ENCODE assay signal across 1 cellular context in the genomic region with DNA sequence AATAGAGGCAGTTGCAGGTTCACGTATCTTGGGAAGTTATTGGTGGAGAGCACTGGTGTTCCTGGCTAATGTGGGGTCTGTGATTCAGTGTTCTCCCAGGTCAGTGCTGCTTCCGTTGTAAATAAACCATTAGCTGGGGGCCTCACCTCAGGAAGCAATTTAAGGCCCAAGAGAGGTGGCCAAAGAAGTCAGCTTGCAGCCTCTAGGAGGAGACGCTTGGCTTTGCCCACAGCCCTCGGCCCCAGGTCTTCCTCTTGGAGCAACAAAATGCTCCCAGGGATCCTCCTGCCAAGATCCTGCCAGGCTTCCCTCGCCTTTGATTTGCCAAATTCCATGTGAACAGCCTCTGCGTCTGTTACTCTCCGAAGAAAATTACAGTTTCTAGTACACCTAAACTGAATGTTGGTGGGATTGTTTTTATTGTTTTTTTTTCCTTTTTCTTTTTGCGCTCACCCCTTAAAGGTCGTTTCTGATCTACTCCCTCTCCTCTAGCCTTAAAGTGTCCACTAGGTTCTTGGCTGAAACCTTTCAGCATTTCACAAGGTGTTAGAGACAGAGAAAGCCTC.
TF ChIP-seq lines count a peak whose summit lies in the region.

No MANE protein-coding gene starts in this region.

TF ChIP-seq in HepG2, 621 proteins besides CTCF, POLR2A, EP300 and RAD21 (continued from another document and continues in another):
- TF ChIP-seq, protein P1, sequence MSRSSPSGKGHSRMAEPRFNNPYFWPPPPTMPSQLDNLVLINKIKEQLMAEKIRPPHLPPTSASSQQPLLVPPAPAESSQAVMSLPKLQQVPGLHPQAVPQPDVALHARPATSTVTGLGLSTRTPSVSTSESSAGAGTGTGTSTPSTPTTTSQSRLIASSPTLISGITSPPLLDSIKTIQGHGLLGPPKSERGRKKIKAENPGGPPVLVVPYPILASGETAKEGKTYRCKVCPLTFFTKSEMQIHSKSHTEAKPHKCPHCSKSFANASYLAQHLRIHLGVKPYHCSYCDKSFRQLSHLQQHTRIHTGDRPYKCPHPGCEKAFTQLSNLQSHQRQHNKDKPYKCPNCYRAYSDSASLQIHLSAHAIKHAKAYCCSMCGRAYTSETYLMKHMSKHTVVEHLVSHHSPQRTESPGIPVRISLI (CRISPR knock-in tag; IDR thresholded peaks at IDR 0.05; ENCODE audit: borderline replicate concordance) = no peak
- TF ChIP-seq, protein P2, sequence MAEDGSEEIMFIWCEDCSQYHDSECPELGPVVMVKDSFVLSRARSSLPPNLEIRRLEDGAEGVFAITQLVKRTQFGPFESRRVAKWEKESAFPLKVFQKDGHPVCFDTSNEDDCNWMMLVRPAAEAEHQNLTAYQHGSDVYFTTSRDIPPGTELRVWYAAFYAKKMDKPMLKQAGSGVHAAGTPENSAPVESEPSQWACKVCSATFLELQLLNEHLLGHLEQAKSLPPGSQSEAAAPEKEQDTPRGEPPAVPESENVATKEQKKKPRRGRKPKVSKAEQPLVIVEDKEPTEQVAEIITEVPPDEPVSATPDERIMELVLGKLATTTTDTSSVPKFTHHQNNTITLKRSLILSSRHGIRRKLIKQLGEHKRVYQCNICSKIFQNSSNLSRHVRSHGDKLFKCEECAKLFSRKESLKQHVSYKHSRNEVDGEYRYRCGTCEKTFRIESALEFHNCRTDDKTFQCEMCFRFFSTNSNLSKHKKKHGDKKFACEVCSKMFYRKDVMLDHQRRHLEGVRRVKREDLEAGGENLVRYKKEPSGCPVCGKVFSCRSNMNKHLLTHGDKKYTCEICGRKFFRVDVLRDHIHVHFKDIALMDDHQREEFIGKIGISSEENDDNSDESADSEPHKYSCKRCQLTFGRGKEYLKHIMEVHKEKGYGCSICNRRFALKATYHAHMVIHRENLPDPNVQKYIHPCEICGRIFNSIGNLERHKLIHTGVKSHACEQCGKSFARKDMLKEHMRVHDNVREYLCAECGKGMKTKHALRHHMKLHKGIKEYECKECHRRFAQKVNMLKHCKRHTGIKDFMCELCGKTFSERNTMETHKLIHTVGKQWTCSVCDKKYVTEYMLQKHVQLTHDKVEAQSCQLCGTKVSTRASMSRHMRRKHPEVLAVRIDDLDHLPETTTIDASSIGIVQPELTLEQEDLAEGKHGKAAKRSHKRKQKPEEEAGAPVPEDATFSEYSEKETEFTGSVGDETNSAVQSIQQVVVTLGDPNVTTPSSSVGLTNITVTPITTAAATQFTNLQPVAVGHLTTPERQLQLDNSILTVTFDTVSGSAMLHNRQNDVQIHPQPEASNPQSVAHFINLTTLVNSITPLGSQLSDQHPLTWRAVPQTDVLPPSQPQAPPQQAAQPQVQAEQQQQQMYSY (CRISPR knock-in tag; IDR thresholded peaks at IDR 0.05) = no peak
- 0 out of 2 replicates have a peak, but pooled peaks have one; percentile 12 for TF ChIP-seq NFYC (CRISPR knock-in tag; IDR thresholded peaks at IDR 0.05)
- TF ChIP-seq, protein P3, sequence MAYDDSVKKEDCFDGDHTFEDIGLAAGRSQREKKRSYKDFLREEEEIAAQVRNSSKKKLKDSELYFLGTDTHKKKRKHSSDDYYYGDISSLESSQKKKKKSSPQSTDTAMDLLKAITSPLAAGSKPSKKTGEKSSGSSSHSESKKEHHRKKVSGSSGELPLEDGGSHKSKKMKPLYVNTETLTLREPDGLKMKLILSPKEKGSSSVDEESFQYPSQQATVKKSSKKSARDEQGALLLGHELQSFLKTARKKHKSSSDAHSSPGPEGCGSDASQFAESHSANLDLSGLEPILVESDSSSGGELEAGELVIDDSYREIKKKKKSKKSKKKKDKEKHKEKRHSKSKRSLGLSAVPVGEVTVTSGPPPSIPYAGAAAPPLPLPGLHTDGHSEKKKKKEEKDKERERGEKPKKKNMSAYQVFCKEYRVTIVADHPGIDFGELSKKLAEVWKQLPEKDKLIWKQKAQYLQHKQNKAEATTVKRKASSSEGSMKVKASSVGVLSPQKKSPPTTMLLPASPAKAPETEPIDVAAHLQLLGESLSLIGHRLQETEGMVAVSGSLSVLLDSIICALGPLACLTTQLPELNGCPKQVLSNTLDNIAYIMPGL (CRISPR knock-in tag; IDR thresholded peaks at IDR 0.05; ENCODE audit: borderline replicate concordance in 1 of 2, low read depth in 1 of 2) = no peak
- no peak for TF ChIP-seq ZNF260 (CRISPR knock-in tag; IDR thresholded peaks at IDR 0.05; ENCODE audit: borderline replicate concordance, low read depth)
- no peak for TF ChIP-seq IRX3 (CRISPR knock-in tag; IDR thresholded peaks at IDR 0.05; ENCODE audit: borderline replicate concordance, low read depth)
- TF ChIP-seq, protein P4, sequence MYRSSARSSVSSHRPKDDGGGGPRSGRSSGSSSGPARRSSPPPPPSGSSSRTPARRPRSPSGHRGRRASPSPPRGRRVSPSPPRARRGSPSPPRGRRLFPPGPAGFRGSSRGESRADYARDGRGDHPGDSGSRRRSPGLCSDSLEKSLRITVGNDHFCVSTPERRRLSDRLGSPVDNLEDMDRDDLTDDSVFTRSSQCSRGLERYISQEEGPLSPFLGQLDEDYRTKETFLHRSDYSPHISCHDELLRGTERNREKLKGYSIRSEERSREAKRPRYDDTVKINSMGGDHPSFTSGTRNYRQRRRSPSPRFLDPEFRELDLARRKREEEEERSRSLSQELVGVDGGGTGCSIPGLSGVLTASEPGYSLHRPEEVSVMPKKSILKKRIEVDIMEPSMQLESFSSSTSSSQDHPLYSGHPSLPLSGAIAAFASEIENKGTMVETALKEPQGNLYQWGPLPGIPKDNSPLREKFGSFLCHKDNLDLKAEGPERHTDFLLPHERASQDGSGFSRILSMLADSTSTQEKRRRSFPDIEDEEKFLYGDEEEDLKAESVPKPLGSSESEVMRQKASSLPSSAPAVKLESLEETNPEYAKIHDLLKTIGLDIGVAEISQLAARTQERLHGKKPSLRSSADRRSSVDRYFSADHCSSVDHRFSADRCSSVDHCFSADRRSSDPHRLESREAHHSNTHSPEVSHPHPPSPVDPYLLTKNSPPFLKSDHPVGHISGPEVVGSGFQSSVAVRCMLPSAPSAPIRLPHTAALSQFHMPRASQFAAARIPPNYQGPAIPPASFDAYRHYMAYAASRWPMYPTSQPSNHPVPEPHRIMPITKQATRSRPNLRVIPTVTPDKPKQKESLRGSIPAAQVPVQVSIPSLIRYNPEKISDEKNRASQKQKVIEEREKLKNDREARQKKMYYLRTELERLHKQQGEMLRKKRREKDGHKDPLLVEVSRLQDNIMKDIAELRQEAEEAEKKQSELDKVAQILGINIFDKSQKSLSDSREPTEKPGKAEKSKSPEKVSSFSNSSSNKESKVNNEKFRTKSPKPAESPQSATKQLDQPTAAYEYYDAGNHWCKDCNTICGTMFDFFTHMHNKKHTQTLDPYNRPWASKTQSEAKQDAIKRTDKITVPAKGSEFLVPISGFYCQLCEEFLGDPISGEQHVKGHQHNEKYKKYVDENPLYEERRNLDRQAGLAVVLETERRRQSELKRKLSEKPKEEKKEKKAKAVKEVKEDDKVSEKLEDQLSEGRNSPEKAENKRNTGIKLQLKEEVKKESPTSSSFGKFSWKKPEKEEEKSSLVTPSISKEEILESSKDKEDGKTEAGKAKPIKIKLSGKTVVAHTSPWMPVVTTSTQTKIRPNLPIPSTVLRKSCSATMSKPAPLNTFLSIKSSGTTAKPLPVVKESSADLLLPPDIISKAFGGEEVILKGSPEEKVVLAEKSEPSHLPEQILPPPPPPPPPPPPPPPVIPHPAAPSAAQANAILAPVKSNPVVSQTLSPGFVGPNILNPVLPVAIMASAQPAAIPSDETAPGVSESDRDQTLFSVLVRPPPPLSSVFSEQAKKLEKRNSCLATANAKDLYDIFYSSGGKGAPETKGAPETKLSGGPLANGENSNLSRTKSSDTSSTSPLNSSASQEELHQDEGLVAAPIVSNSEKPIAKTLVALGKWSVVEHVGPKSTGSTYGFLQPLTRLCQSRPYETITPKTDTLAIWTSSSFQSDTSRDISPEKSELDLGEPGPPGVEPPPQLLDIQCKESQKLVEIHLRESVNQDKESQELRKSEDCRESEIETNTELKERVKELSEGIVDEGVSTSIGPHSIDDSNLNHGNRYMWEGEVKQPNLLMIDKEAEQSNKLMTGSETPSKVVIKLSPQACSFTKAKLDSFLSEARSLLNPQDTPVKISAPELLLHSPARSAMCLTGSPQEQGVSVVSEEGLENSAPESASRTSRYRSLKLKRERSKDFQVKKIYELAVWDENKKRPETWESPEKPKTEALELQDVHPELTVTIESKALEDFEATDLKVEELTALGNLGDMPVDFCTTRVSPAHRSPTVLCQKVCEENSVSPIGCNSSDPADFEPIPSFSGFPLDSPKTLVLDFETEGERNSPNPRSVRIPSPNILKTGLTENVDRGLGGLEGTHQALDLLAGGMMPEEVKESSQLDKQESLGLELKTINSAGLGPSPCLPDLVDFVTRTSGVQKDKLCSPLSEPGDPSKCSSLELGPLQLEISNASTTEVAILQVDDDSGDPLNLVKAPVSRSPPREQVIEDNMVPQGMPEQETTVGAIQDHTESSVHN (CRISPR knock-in tag; IDR thresholded peaks at IDR 0.05) = no peak
- no peak for TF ChIP-seq REL (CRISPR knock-in tag; conservative IDR thresholded peaks at IDR 0.05)
- TF ChIP-seq SMAD3 (CRISPR knock-in tag; IDR thresholded peaks at IDR 0.05) = no peak
- TF ChIP-seq CBX1 (IDR thresholded peaks at IDR 0.05; ENCODE audit: low read depth) = no peak
- TF ChIP-seq SETDB1 (CRISPR knock-in tag; IDR thresholded peaks at IDR 0.05; ENCODE audit: borderline replicate concordance) = no peak
- no peak for TF ChIP-seq FOSL2 (CRISPR knock-in tag; IDR thresholded peaks at IDR 0.05)
- TF ChIP-seq, protein P5, sequence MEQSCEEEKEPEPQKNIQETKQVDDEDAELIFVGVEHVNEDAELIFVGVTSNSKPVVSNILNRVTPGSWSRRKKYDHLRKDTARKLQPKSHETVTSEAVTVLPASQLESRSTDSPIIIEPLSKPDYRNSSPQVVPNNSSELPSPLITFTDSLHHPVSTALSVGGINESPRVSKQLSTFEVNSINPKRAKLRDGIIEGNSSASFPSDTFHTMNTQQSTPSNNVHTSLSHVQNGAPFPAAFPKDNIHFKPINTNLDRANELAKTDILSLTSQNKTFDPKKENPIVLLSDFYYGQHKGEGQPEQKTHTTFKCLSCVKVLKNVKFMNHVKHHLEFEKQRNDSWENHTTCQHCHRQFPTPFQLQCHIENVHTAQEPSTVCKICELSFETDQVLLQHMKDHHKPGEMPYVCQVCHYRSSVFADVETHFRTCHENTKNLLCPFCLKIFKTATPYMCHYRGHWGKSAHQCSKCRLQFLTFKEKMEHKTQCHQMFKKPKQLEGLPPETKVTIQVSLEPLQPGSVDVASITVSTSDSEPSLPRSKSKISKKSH (CRISPR knock-in tag; IDR thresholded peaks at IDR 0.05; ENCODE audit: borderline replicate concordance) = no peak
- TF ChIP-seq, protein P6, sequence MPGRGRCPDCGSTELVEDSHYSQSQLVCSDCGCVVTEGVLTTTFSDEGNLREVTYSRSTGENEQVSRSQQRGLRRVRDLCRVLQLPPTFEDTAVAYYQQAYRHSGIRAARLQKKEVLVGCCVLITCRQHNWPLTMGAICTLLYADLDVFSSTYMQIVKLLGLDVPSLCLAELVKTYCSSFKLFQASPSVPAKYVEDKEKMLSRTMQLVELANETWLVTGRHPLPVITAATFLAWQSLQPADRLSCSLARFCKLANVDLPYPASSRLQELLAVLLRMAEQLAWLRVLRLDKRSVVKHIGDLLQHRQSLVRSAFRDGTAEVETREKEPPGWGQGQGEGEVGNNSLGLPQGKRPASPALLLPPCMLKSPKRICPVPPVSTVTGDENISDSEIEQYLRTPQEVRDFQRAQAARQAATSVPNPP (CRISPR knock-in tag; IDR thresholded peaks at IDR 0.05) = no peak
- peak; percentile 41; the same call in 1 of the 2 replicates for TF ChIP-seq FOXC1 (CRISPR knock-in tag; IDR thresholded peaks at IDR 0.05; ENCODE audit: borderline replicate concordance)
- TF ChIP-seq, protein P7, sequence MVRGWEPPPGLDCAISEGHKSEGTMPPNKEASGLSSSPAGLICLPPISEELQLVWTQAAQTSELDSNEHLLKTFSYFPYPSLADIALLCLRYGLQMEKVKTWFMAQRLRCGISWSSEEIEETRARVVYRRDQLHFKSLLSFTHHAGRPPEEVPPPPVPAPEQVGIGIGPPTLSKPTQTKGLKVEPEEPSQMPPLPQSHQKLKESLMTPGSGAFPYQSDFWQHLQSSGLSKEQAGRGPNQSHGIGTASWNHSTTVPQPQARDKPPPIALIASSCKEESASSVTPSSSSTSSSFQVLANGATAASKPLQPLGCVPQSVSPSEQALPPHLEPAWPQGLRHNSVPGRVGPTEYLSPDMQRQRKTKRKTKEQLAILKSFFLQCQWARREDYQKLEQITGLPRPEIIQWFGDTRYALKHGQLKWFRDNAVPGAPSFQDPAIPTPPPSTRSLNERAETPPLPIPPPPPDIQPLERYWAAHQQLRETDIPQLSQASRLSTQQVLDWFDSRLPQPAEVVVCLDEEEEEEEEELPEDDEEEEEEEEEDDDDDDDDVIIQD (CRISPR knock-in tag; IDR thresholded peaks at IDR 0.05; ENCODE audit: low read depth) = no peak
- no peak for TF ChIP-seq HNF4A (CRISPR knock-in tag; IDR thresholded peaks at IDR 0.05)
- no peak for TF ChIP-seq RELA (CRISPR knock-in tag; IDR thresholded peaks at IDR 0.05)
- no peak for TF ChIP-seq NRL (CRISPR knock-in tag; IDR thresholded peaks at IDR 0.05; ENCODE audit: borderline replicate concordance)
- TF ChIP-seq, protein P8, sequence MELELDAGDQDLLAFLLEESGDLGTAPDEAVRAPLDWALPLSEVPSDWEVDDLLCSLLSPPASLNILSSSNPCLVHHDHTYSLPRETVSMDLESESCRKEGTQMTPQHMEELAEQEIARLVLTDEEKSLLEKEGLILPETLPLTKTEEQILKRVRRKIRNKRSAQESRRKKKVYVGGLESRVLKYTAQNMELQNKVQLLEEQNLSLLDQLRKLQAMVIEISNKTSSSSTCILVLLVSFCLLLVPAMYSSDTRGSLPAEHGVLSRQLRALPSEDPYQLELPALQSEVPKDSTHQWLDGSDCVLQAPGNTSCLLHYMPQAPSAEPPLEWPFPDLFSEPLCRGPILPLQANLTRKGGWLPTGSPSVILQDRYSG (CRISPR knock-in tag; IDR thresholded peaks at IDR 0.05) = no peak
- no peak for TF ChIP-seq ZNF816 (CRISPR knock-in tag; IDR thresholded peaks at IDR 0.05; ENCODE audit: borderline replicate concordance)
- TF ChIP-seq SNAPC2 (CRISPR knock-in tag; IDR thresholded peaks at IDR 0.05) = no peak
- no peak for TF ChIP-seq ATF7-NPFF (CRISPR knock-in tag; IDR thresholded peaks at IDR 0.05; ENCODE audit: low read depth)
- TF ChIP-seq ZNF10 (CRISPR knock-in tag; IDR thresholded peaks at IDR 0.05; ENCODE audit: borderline replicate concordance, low read depth) = no peak
- TF ChIP-seq, protein P9, sequence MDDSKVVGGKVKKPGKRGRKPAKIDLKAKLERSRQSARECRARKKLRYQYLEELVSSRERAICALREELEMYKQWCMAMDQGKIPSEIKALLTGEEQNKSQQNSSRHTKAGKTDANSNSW (CRISPR knock-in tag; IDR thresholded peaks at IDR 0.05; ENCODE audit: borderline replicate concordance) = no peak
- TF ChIP-seq ZBTB21 (CRISPR knock-in tag; IDR thresholded peaks at IDR 0.05) = no peak
